8 cellular contexts compared by ENCODE assay signal in genomic region chr9:20356392-20357206, GRCh38.
A peak's percentile ranks its signal among the peaks of the same experiment; 100 is the strongest.
DNase-seq lines count a peak whose midpoint lies in the region; ATAC-seq and TF ChIP-seq lines count a peak whose summit lies in the region.

No MANE protein-coding gene starts in this region.

- no peak overlapping the region for H3K27ac Mint-ChIP-seq in stimulated activated naive B cell treated with anti-CD40 and anti-IgM and Interleukin-4, amounts not matched to agents 10 μg/mL and 1 μg/mL and 100 μg/mL, for 72 hours

- peak; percentile 89 for TF ChIP-seq CTCF in epithelial cell of proximal tubule (conservative IDR thresholded peaks at IDR 0.05; ENCODE audit: low read depth, low read length)

- peak; percentile 35 for ATAC-seq in HG02870 (IDR thresholded peaks at IDR 0.05; ENCODE audit: unreplicated experiment)
- peak; percentile 79 to 81 for ATAC-seq in stimulated activated naive B cell treated with anti-CD40 and anti-IgM and Interleukin-4, amounts not matched to agents 10 μg/mL and 1 μg/mL and 100 μg/mL, for 72 hours (replicated peaks)

- peak overlapping the region; percentile 14 for H3K4me3 ChIP-seq in epithelial cell of proximal tubule (ENCODE audit: low read depth, low read length)

- H3K9me3 Mint-ChIP-seq in stimulated activated naive B cell treated with anti-CD40 and anti-IgM and Interleukin-4, amounts not matched to agents 10 μg/mL and 1 μg/mL and 100 μg/mL, for 72 hours = no peaks in the 10 kb centered on the region

- H3K27me3 Mint-ChIP-seq in stimulated activated naive B cell treated with anti-CD40 and anti-IgM and Interleukin-4, amounts not matched to agents 10 μg/mL and 1 μg/mL and 100 μg/mL, for 72 hours = no peaks in the 10 kb centered on the region

- no peak overlapping the region for H3K4me3 Mint-ChIP-seq in stimulated activated naive B cell treated with anti-CD40 and anti-IgM and Interleukin-4, amounts not matched to agents 10 μg/mL and 1 μg/mL and 100 μg/mL, for 72 hours

- H3K36me3 Mint-ChIP-seq in stimulated activated naive B cell treated with anti-CD40 and anti-IgM and Interleukin-4, amounts not matched to agents 10 μg/mL and 1 μg/mL and 100 μg/mL, for 72 hours = no peaks in the 10 kb centered on the region

- DNase-seq in GDM1 (lab: John Stamatoyannopoulos, UW) (peak; percentile 46), NCI-H345 (lab: John Stamatoyannopoulos, UW) (peak; percentile 29), epithelial cell of proximal tubule (ENCODE audit: low read depth) (peak; percentile 37), mucosa of gallbladder (ENCODE audit: low spot score) (peak; percentile 74), cortex of kidney (lab: John Stamatoyannopoulos, UW) (no peak)
- DNase-seq in activated CD8-positive, alpha-beta memory T cell treated with anti-CD3 and anti-CD28 coated beads for 24 hours = peak; percentile 67
- DNase-seq in stimulated activated naive B cell treated with anti-CD40 and anti-IgM and Interleukin-4, amounts not matched to agents 10 μg/mL and 1 μg/mL and 100 μg/mL, for 72 hours = peak; percentile 32

- H3K4me1 Mint-ChIP-seq in stimulated activated naive B cell treated with anti-CD40 and anti-IgM and Interleukin-4, amounts not matched to agents 10 μg/mL and 1 μg/mL and 100 μg/mL, for 72 hours = peaks cover 0 to 2% of the 10 kb centered on the region in 2 donors
